In genomic region chr1:148317288-148317985, GRCh38 we compare ENCODE assay signal across 13 cellular contexts.
DNase-seq lines count a peak whose midpoint lies in the region; ATAC-seq and TF ChIP-seq lines count a peak whose summit lies in the region.
"Had no signal": no experiment of that assay in that cellular context is flagged by ENCODE, and none has a peak within 500 bp of the region (broad histone marks: within the 10 kb centered on the region; RNA-seq: fewer than 3 reads in every experiment).

No MANE protein-coding gene starts in this region.

- H3K27me3 ChIP-seq in subcutaneous abdominal adipose tissue (ENCODE audit: control insufficient read depth in 5 of 5, insufficient read depth in 4 of 5, low read length in 5 of 5), result peaks cover 7 to 35% (median 15%) of the 10 kb centered on the region in 5 donors

- DNase-seq in activated naive CD4-positive, alpha-beta T cell (lab: John Stamatoyannopoulos, UW), result no peak
- DNase-seq in iPS-NIHi7 (ENCODE audit: extremely low spot score), result peak; percentile 52
- DNase-seq in OCI-M1 (lab: John Stamatoyannopoulos, UW), result no peak
- no peak for DNase-seq in GM19240 (ENCODE audit: insufficient read length, low spot score)
- DNase-seq in GM20000 (ENCODE audit: low spot score), result no peak
- DNase-seq: BE2C; effector CD4-positive, alpha-beta T cell; hippocampal formation; NCI-H1417 treated with DMSO at 0.1 percent for 48 hours had no signal

- TF ChIP-seq CTCF in GM20000 (IDR thresholded peaks at IDR 0.05; ENCODE audit: extremely low read depth, missing control alignments), result no peak

- H3K27me3 Mint-ChIP-seq in activated naive CD4-positive, alpha-beta T cell treated with anti-CD3 and anti-CD28 coated beads, Interleukin-2, amount 50 U/mL, for 24 hours, result peaks cover 2% of the 10 kb centered on the region
- H3K27me3 Mint-ChIP-seq in activated T-helper 17 cell treated with anti-CD3 and anti-CD28 coated beads, Interleukin-2, amount 50 U/mL, for 72 hours, result peaks cover 23% of the 10 kb centered on the region

- H3K4me1 Mint-ChIP-seq in activated naive CD4-positive, alpha-beta T cell treated with anti-CD3 and anti-CD28 coated beads, Interleukin-2, amount 50 U/mL, for 24 hours, result peaks cover 19% of the 10 kb centered on the region
- peaks cover 10% of the 10 kb centered on the region for H3K4me1 Mint-ChIP-seq in activated T-helper 17 cell treated with anti-CD3 and anti-CD28 coated beads, Interleukin-2, amount 50 U/mL, for 72 hours
- H3K4me1 Mint-ChIP-seq: neural crest cell had no signal

- peaks cover 0 to 5% (median 0%) of the 10 kb centered on the region in 5 donors for H3K9me3 ChIP-seq in subcutaneous abdominal adipose tissue (ENCODE audit: control insufficient read depth in 5 of 5, low read length in 5 of 5)
- H3K9me3 ChIP-seq: BE2C had no signal

- H3K4me3 Mint-ChIP-seq in activated naive CD4-positive, alpha-beta T cell treated with anti-CD3 and anti-CD28 coated beads, Interleukin-2, amount 50 U/mL, for 24 hours, result peak overlapping the region; percentile 96
- peak overlapping the region; percentile 81 for H3K4me3 Mint-ChIP-seq in activated T-helper 17 cell treated with anti-CD3 and anti-CD28 coated beads, Interleukin-2, amount 50 U/mL, for 72 hours
- H3K4me3 Mint-ChIP-seq: neural crest cell had no signal

- no peaks in the 10 kb centered on the region for H3K9me3 Mint-ChIP-seq in activated naive CD4-positive, alpha-beta T cell treated with anti-CD3 and anti-CD28 coated beads, Interleukin-2, amount 50 U/mL, for 24 hours
- no peaks in the 10 kb centered on the region for H3K9me3 Mint-ChIP-seq in activated T-helper 17 cell treated with anti-CD3 and anti-CD28 coated beads, Interleukin-2, amount 50 U/mL, for 72 hours

- no peak overlapping the region for H3K27ac ChIP-seq in subcutaneous abdominal adipose tissue (ENCODE audit: low read depth, low read length)

- peaks cover 0 to 12% (median 8%) of the 10 kb centered on the region in 5 donors for H3K4me1 ChIP-seq in subcutaneous abdominal adipose tissue (ENCODE audit: control insufficient read depth in 5 of 5, insufficient read depth in 5 of 5, low read length in 5 of 5)
- H3K4me1 ChIP-seq: BE2C had no signal

- ATAC-seq in activated T-helper 17 cell treated with anti-CD3 and anti-CD28 coated beads, Interleukin-2, amount 50 U/mL, for 72 hours (replicated peaks), result no peak

- peak overlapping the region in 3 of 5 donors; percentile 52 to 61 (median 58) for H3K4me3 ChIP-seq in subcutaneous abdominal adipose tissue (ENCODE audit: low read depth in 1 of 5, low read length in 5 of 5)

- H3K9ac ChIP-seq in subcutaneous abdominal adipose tissue (ENCODE audit: low read length in 5 of 5), result peak overlapping the region in 1 of 5 donors; percentile 8

- H3K36me3 Mint-ChIP-seq in activated naive CD4-positive, alpha-beta T cell treated with anti-CD3 and anti-CD28 coated beads, Interleukin-2, amount 50 U/mL, for 24 hours, result no peaks in the 10 kb centered on the region
- H3K36me3 Mint-ChIP-seq in activated T-helper 17 cell treated with anti-CD3 and anti-CD28 coated beads, Interleukin-2, amount 50 U/mL, for 72 hours (ENCODE audit: low read depth), result peaks cover 5% of the 10 kb centered on the region

- H3K27ac Mint-ChIP-seq in activated naive CD4-positive, alpha-beta T cell treated with anti-CD3 and anti-CD28 coated beads, Interleukin-2, amount 50 U/mL, for 24 hours, result no peak overlapping the region
- H3K27ac Mint-ChIP-seq in activated T-helper 17 cell treated with anti-CD3 and anti-CD28 coated beads, Interleukin-2, amount 50 U/mL, for 72 hours, result no peak overlapping the region

- no peaks in the 10 kb centered on the region for H3K36me3 ChIP-seq in subcutaneous abdominal adipose tissue (ENCODE audit: control insufficient read depth in 5 of 5, insufficient read depth in 5 of 5, low read length in 5 of 5)
- H3K36me3 ChIP-seq: BE2C had no signal
